In the genomic region with DNA sequence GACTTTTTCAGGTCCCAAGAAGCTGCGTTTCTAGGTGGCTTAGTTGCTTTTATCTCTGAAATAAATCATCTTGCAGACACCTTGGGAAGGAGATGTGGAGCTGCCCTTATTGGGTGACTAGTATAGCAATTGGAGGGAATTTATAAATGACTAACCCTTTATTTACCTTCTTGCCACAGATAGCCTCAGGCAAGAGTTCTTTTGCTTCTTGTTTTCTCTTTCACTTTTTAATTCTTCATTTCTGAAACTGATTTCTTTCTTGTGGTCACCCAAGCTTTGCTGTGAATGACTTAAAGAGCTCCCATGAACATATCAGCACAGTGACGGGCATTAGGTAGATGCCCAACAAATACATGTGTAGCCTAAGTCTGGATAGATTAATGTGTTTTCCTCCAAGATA, we compare ENCODE assay signal across 10 cellular contexts. TPM values are rescaled to one million over a fixed set of nuclear protein-coding genes. Genes with fewer than 3 reads are reported as not detected.
DNase-seq lines count a peak whose midpoint lies in the region; ATAC-seq and TF ChIP-seq lines count a peak whose summit lies in the region.
"Had no signal": no experiment of that assay in that cellular context is flagged by ENCODE, and none has a peak within 500 bp of the region (broad histone marks: within the 10 kb centered on the region; RNA-seq: fewer than 3 reads in every experiment).

No MANE protein-coding gene starts in this region.

- H3K27ac ChIP-seq in OCI-LY3 (ENCODE audit: low read length), result no peak overlapping the region
- H3K27ac ChIP-seq in OCI-LY7 (ENCODE audit: low read depth, low read length, poor library complexity, severe bottlenecking), result no peak overlapping the region

- peaks cover 22% of the 10 kb centered on the region for H3K4me1 ChIP-seq in OCI-LY3 (ENCODE audit: low read length)
- H3K4me1 ChIP-seq in OCI-LY7 (ENCODE audit: insufficient read depth, low read length, poor library complexity, severe bottlenecking), result no peaks in the 10 kb centered on the region
- H3K4me1 ChIP-seq: HAP-1 had no signal

- BruUV-seq in OCI-LY7 (replicated peaks; lab: Mats Ljungman, UMichigan), result no TSS peak

- TF ChIP-seq CTCF in OCI-LY3 (IDR thresholded peaks at IDR 0.05; ENCODE audit: low read depth, low read length) (no peak), OCI-LY7 (conservative IDR thresholded peaks at IDR 0.05; ENCODE audit: low read length) (no peak)

- H3K79me2 ChIP-seq in OCI-LY3 (ENCODE audit: low read length) (no peaks in the 10 kb centered on the region), OCI-LY7 (ENCODE audit: insufficient read depth, low read depth, low read length) (no peaks in the 10 kb centered on the region)

- H3K36me3 ChIP-seq in OCI-LY3 (replicated peaks; ENCODE audit: low read depth, low read length), result no peaks in the 10 kb centered on the region
- no peaks in the 10 kb centered on the region for H3K36me3 ChIP-seq in OCI-LY7 (ENCODE audit: insufficient read depth, low read length)
- H3K36me3 ChIP-seq: HAP-1 had no signal

- no peaks in the 10 kb centered on the region for H3K9me3 ChIP-seq in OCI-LY3 (ENCODE audit: insufficient read depth, low read length)
- no peaks in the 10 kb centered on the region for H3K9me3 ChIP-seq in OCI-LY7 (ENCODE audit: low read length)
- H3K9me3 ChIP-seq: HAP-1 had no signal

- intact Hi-C loops in OCI-LY7 (cut with micrococcal nuclease; ENCODE audit: unreplicated experiment), result no loop called here

- H2AFZ ChIP-seq in OCI-LY3 (ENCODE audit: low read depth, low read length) (peak overlapping the region; percentile 58; the same call in 1 of the 2 replicates), OCI-LY7 (ENCODE audit: low read length) (no peak overlapping the region)

- H3K4me3 ChIP-seq in OCI-LY3 (ENCODE audit: low read length), result no peak overlapping the region
- no peak overlapping the region for H3K4me3 ChIP-seq in OCI-LY7 (ENCODE audit: low read depth, low read length, poor library complexity, severe bottlenecking)
- H3K4me3 ChIP-seq: HAP-1 had no signal

- H4K20me1 ChIP-seq in OCI-LY3 (ENCODE audit: insufficient read depth, low read length) (no peaks in the 10 kb centered on the region), OCI-LY7 (ENCODE audit: insufficient read depth, low read length) (no peaks in the 10 kb centered on the region)

- no peaks in the 10 kb centered on the region for H3K27me3 ChIP-seq in OCI-LY3 (ENCODE audit: low read depth, low read length)

- CTCF ChIA-PET in OCI-LY7 (lab: Charles Lee; ENCODE audit: unreplicated experiment), result no interaction called here

- POLR2A ChIA-PET in OCI-LY7 (lab: Charles Lee), result no interaction called here

- H3K4me2 ChIP-seq in OCI-LY3 (ENCODE audit: low read length), result peak overlapping the region; percentile 17; the same call in 1 of the 2 replicates
- no peak overlapping the region for H3K4me2 ChIP-seq in OCI-LY7 (ENCODE audit: low read length)

- DNase-seq in Caki2 (ENCODE audit: low read depth) (peak; percentile 72), OCI-LY7 (ENCODE audit: low spot score) (no peak), mucosa of gallbladder (ENCODE audit: low spot score) (no peak), NK-92 (lab: John Stamatoyannopoulos, UW; ENCODE audit: unreplicated experiment) (no peak)
- DNase-seq in stimulated activated CD4-positive, alpha-beta T cell treated with anti-CD3 and anti-CD28 coated beads, Interleukin-4, amount 100 ng/mL, for 24 hours, result no peak
- DNase-seq: NK-92 treated with Interleukin-12 subunit alpha and Interleukin-12 subunit beta, amount 100 ng/mL, for 24 hours had no signal

- no peaks in the 10 kb centered on the region for H3K9me2 ChIP-seq in OCI-LY7 (ENCODE audit: insufficient read depth, low read length)

- ATAC-seq in GM19351 (IDR thresholded peaks at IDR 0.05; ENCODE audit: unreplicated experiment), result peak; percentile 93
- peak; percentile 81 for ATAC-seq in HG02970 (IDR thresholded peaks at IDR 0.05; ENCODE audit: low FRiP score, unreplicated experiment)

- H3K9ac ChIP-seq in OCI-LY3 (ENCODE audit: low read length), result no peak overlapping the region

- in situ Hi-C loops in Caki2 (cut with HindIII; ENCODE audit: low pct_unique_long_range_greater_than_20kb, low sequenced_read_pairs), result no loop called here

RNA-seq across cellular contexts. Expression of gene ADGRF4, which starts 3.0 kb away (rescaled TPM):
- 3.9 and 6.5 TPM in 2 replicates for total RNA-seq in Caki2 (2014; rRNA removed; shearing (Covaris generic); ENCODE audit: low replicate concordance)
- total RNA-seq in OCI-LY7 (2014; rRNA removed; shearing (Covaris generic)), result not detected in 2 replicates
- total RNA-seq in OCI-LY7 (2022), result not detected in 2 replicates
- total RNA-seq in mucosa of gallbladder, result 0.52 TPM
